Comparison of ENCODE assay signal across 8 cellular contexts in the genomic region with DNA sequence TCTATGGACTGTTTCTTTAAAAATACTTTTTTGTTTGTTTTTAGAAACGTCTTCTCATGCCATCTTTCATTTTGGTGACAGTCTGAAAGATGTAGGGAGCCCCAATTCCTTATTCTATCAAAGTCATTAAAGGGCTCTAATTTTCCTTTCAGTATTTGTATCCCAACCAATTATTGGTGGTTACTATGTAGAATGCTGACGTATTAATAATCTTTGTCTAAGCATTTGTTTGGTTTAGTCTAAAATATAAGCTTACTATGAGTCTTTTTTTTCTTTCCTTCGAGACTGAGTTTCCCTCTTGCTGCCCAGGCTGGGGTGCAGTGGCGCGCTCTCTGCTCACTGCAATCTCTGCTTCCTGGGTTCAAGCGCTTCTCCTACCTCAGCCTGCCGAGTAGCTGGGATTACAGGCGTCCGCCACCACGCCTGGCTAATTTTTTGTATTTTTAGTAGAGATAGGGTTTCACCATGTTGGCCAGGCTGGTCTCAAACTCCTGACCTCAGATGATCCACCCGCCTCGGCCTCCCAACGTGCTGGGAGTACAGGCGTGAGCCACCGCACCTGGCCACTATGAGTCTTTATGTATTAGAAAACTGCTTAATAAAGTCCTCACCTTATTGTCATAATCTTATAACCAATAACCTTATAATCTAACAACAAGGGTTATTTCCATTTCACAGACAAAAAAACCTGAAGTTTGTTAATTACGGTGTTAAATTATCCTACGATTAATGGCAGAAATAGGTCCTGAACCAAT.
DNase-seq lines count a peak whose midpoint lies in the region; ATAC-seq and TF ChIP-seq lines count a peak whose summit lies in the region.

No MANE protein-coding gene starts in this region.

- TF ChIP-seq CTCF in C4-2B (conservative IDR thresholded peaks at IDR 0.05) (no peak), OCI-LY3 (IDR thresholded peaks at IDR 0.05; ENCODE audit: low read depth, low read length) (no peak), nephron progenitor cell (IDR thresholded peaks at IDR 0.05) (no peak)

- no peaks in the 10 kb centered on the region for H4K20me1 ChIP-seq in OCI-LY3 (ENCODE audit: insufficient read depth, low read length)

- peaks cover 21% of the 10 kb centered on the region for H3K4me1 ChIP-seq in OCI-LY3 (ENCODE audit: low read length)

- no peaks in the 10 kb centered on the region for H3K27me3 Mint-ChIP-seq in effector memory CD8-positive, alpha-beta T cell
- no peaks in the 10 kb centered on the region for H3K27me3 Mint-ChIP-seq in nephron progenitor cell (ENCODE audit: low read depth, poor library complexity)

- peak overlapping the region; percentile 91 for H2AFZ ChIP-seq in OCI-LY3 (ENCODE audit: low read depth, low read length)

- H3K9me3 ChIP-seq in OCI-LY3 (ENCODE audit: insufficient read depth, low read length) = no peaks in the 10 kb centered on the region

- H3K27me3 ChIP-seq in OCI-LY3 (ENCODE audit: low read depth, low read length) = no peaks in the 10 kb centered on the region

- no peaks in the 10 kb centered on the region for H3K9me3 Mint-ChIP-seq in effector memory CD8-positive, alpha-beta T cell
- no peaks in the 10 kb centered on the region for H3K9me3 Mint-ChIP-seq in nephron progenitor cell

- H3K4me3 Mint-ChIP-seq in effector memory CD8-positive, alpha-beta T cell = peak overlapping the region; percentile 85 to 86
- H3K4me3 Mint-ChIP-seq in nephron progenitor cell = peak overlapping the region; percentile 85

- ATAC-seq in effector memory CD8-positive, alpha-beta T cell (replicated peaks) = no peak
- ATAC-seq in HG02610 (IDR thresholded peaks at IDR 0.05; ENCODE audit: unreplicated experiment) (no peak), GM21717 (IDR thresholded peaks at IDR 0.05; ENCODE audit: unreplicated experiment) (no peak)

- peak overlapping the region; percentile 94 to 97 for H3K27ac Mint-ChIP-seq in effector memory CD8-positive, alpha-beta T cell
- no peak overlapping the region for H3K27ac Mint-ChIP-seq in nephron progenitor cell

- peaks cover 21 to 34% of the 10 kb centered on the region in 2 donors for H3K4me1 Mint-ChIP-seq in effector memory CD8-positive, alpha-beta T cell (ENCODE audit: low read depth in 2 of 2)
- H3K4me1 Mint-ChIP-seq in nephron progenitor cell = peaks cover 22% of the 10 kb centered on the region

- H3K36me3 Mint-ChIP-seq in effector memory CD8-positive, alpha-beta T cell (ENCODE audit: insufficient read depth) = peaks cover 9% of the 10 kb centered on the region
- peaks cover 21% of the 10 kb centered on the region for H3K36me3 Mint-ChIP-seq in nephron progenitor cell (ENCODE audit: low read depth)

- peak overlapping the region; percentile 84 for H3K9ac ChIP-seq in OCI-LY3 (ENCODE audit: low read length)

- peaks cover 18% of the 10 kb centered on the region for H3K79me2 ChIP-seq in OCI-LY3 (ENCODE audit: low read length)

- H3K4me2 ChIP-seq in OCI-LY3 (ENCODE audit: low read length) = peak overlapping the region; percentile 84

- H3K36me3 ChIP-seq in OCI-LY3 (replicated peaks; ENCODE audit: low read depth, low read length) = peaks cover 22% of the 10 kb centered on the region

- H3K27ac ChIP-seq in C4-2B = peak overlapping the region; percentile 87
- peak overlapping the region; percentile 90 for H3K27ac ChIP-seq in OCI-LY3 (ENCODE audit: low read length)

- peak overlapping the region; percentile 92 for H3K4me3 ChIP-seq in OCI-LY3 (ENCODE audit: low read length)

- DNase-seq in effector memory CD8-positive, alpha-beta T cell = no peak
- no peak for DNase-seq in nephron progenitor cell
- DNase-seq in D341Med (ENCODE audit: low spot score) = no peak
- no peak for DNase-seq in amniotic stem cell (lab: John Stamatoyannopoulos, UW)
